8 cellular contexts compared by ENCODE assay signal in genomic region chr5:27472000-27472763, GRCh38.
A peak's percentile ranks its signal among the peaks of the same experiment; 100 is the strongest.
DNase-seq lines count a peak whose midpoint lies in the region; ATAC-seq and TF ChIP-seq lines count a peak whose summit lies in the region.

No MANE protein-coding gene starts in this region.

- intact Hi-C loops in esophagus squamous epithelium (cut with DNase I), result no loop called here

- ATAC-seq in GM18520 (IDR thresholded peaks at IDR 0.05; ENCODE audit: unreplicated experiment), result peak; percentile 92
- peak; percentile 90 for ATAC-seq in HG02943 (IDR thresholded peaks at IDR 0.05; ENCODE audit: low read depth, unreplicated experiment)

- H3K4me1 ChIP-seq in esophagus squamous epithelium, result no peaks in the 10 kb centered on the region

- TF ChIP-seq CTCF in esophagus squamous epithelium (IDR thresholded peaks at IDR 0.05), result no peak

- H3K9me3 ChIP-seq in esophagus squamous epithelium, result peaks cover 0 to 10% (median 0%) of the 10 kb centered on the region in 3 donors

- H3K4me3 ChIP-seq in iPS-11a (ENCODE audit: low read depth, low read length) (peak overlapping the region; percentile 89), esophagus squamous epithelium (no peak overlapping the region)

- H3K36me3 ChIP-seq in esophagus squamous epithelium, result no peaks in the 10 kb centered on the region

- no peak overlapping the region for H3K27ac ChIP-seq in esophagus squamous epithelium

- 67 to 74% methylated on average over 11 of the region's 11 CpGs for WGBS in esophagus squamous epithelium, 2 donors

- DNase-seq in AG20443 (ENCODE audit: low spot score) (peak; percentile 51), RPMI7951 (ENCODE audit: low read depth) (peak; percentile 69), esophagus squamous epithelium (lab: John Stamatoyannopoulos, UW) (no peak), GM19238 (ENCODE audit: insufficient read length, low spot score) (no peak), SKM-1 (lab: John Stamatoyannopoulos, UW; ENCODE audit: unreplicated experiment) (no peak)

- H3K27me3 ChIP-seq in esophagus squamous epithelium, result no peaks in the 10 kb centered on the region

- no peak for TF ChIP-seq POLR2A in esophagus squamous epithelium (IDR thresholded peaks at IDR 0.05)

Comparison
In these comparisons a context has a peak if more than half of its experiments do, and no peak if none do; other contexts are left out.
1. DNase-seq: peak in AG20443 (single experiment) and RPMI7951 (single experiment); none in esophagus squamous epithelium (single experiment), GM19238 (single experiment) and SKM-1 (single experiment).